In the genomic region with DNA sequence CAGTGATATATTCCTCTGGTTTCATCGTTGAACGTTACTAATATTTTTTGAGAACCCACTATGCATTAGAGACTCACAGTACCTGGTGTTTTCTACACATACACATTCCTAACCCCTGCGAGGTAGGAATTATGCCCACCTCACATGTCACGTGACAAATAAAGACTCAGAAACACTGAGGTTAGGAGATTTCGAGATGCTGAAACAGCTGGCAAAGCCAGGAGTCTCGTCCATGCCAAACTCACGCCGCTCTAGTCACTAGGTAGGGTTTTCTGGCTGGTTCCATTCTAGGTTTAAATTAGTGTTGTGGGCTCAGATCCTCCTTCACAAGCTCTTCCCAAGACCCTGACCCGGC, we compare ENCODE assay signal across 24 cellular contexts. TPM values are rescaled to one million over a fixed set of nuclear protein-coding genes. Genes with fewer than 3 reads are reported as not detected.
"Had no signal": no experiment of that assay in that cellular context is flagged by ENCODE, and none has a peak within 500 bp of the region (broad histone marks: within the 10 kb centered on the region; RNA-seq: fewer than 3 reads in every experiment).

No MANE protein-coding gene starts in this region.

- H3K27ac ChIP-seq: heart right ventricle, hepatocyte, left ventricle myocardium inferior, neural progenitor cell, neutrophil, ovary, right atrium auricular region, sigmoid colon, spleen, tibial nerve, upper lobe of right lung had no signal

- H2AFZ ChIP-seq: hepatocyte, neural progenitor cell had no signal

- H3K9me3 Mint-ChIP-seq: naive thymus-derived CD4-positive, alpha-beta T cell; natural killer cell treated with Interleukin-12 subunit alpha and Interleukin-12 subunit beta and Interleukin-15 and Interleukin-18, amount 100 ng/mL, for 72 hours; neural progenitor cell; stimulated activated naive CD8-positive, alpha-beta T cell treated with anti-CD3 and anti-CD28 coated beads, Interleukin-15, amount 100 ng/mL, for 72 hours had no signal

- H3K4me1 ChIP-seq: left ventricle myocardium inferior, neural progenitor cell, right atrium auricular region, sigmoid colon, spleen, upper lobe of right lung had no signal

- FAIRE-seq: small intestine had no signal

- H3K27me3 ChIP-seq: hepatocyte, neural progenitor cell, neutrophil, ovary, right atrium auricular region, spleen, tibial nerve, upper lobe of right lung had no signal

- H3K4me2 ChIP-seq: hepatocyte, neural progenitor cell had no signal

- DNase-seq: heart right ventricle; islet precursor cell; left ventricle myocardium inferior; midbrain; naive thymus-derived CD4-positive, alpha-beta T cell; occipital lobe; ovary; sigmoid colon; spleen; stimulated activated CD4-positive, alpha-beta T cell treated with anti-CD3 and anti-CD28 coated beads, Interleukin-4, amount 100 ng/mL, for 24 hours; stimulated activated naive CD4-positive, alpha-beta T cell treated with Interleukin-2 at 50 U/mL for 16 hours; stimulated activated naive CD8-positive, alpha-beta T cell treated with anti-CD3 and anti-CD28 coated beads, Interleukin-15, amount 100 ng/mL, for 72 hours; substantia nigra; upper lobe of right lung had no signal

- H3K9ac ChIP-seq: neural progenitor cell had no signal

- H3K36me3 Mint-ChIP-seq: natural killer cell treated with Interleukin-12 subunit alpha and Interleukin-12 subunit beta and Interleukin-15 and Interleukin-18, amount 100 ng/mL, for 72 hours; neural progenitor cell; stimulated activated memory B cell treated with anti-CD40 and anti-IgM and Interleukin-4, amounts not matched to agents 10 μg/mL and 1 μg/mL and 100 μg/mL, for 72 hours had no signal

- H3K4me1 Mint-ChIP-seq: stimulated activated memory B cell treated with anti-CD40 and anti-IgM and Interleukin-4, amounts not matched to agents 10 μg/mL and 1 μg/mL and 100 μg/mL, for 72 hours had no signal

- H3K9me3 ChIP-seq: heart right ventricle, left ventricle myocardium inferior, mucosa of descending colon, neutrophil, ovary, right atrium auricular region, sigmoid colon, upper lobe of right lung had no signal

- H3K4me3 Mint-ChIP-seq: naive thymus-derived CD4-positive, alpha-beta T cell; natural killer cell treated with Interleukin-12 subunit alpha and Interleukin-12 subunit beta and Interleukin-15 and Interleukin-18, amount 100 ng/mL, for 72 hours; neural progenitor cell; stimulated activated memory B cell treated with anti-CD40 and anti-IgM and Interleukin-4, amounts not matched to agents 10 μg/mL and 1 μg/mL and 100 μg/mL, for 72 hours; stimulated activated naive CD8-positive, alpha-beta T cell treated with anti-CD3 and anti-CD28 coated beads, Interleukin-15, amount 100 ng/mL, for 72 hours had no signal

- H3K79me2 ChIP-seq: hepatocyte had no signal

- H3K36me3 ChIP-seq: heart right ventricle, left ventricle myocardium inferior, neural progenitor cell, neutrophil, ovary, right atrium auricular region, sigmoid colon, spleen, tibial nerve, upper lobe of right lung had no signal

- H3K27ac Mint-ChIP-seq: naive thymus-derived CD4-positive, alpha-beta T cell; natural killer cell treated with Interleukin-12 subunit alpha and Interleukin-12 subunit beta and Interleukin-15 and Interleukin-18, amount 100 ng/mL, for 72 hours; neural progenitor cell; stimulated activated memory B cell treated with anti-CD40 and anti-IgM and Interleukin-4, amounts not matched to agents 10 μg/mL and 1 μg/mL and 100 μg/mL, for 72 hours; stimulated activated naive CD8-positive, alpha-beta T cell treated with anti-CD3 and anti-CD28 coated beads, Interleukin-15, amount 100 ng/mL, for 72 hours had no signal

- H3K4me3 ChIP-seq: heart right ventricle, hepatocyte, left ventricle myocardium inferior, lung, mucosa of descending colon, neural progenitor cell, ovary, right atrium auricular region, sigmoid colon, spleen, tibial nerve, upper lobe of right lung had no signal

- ATAC-seq: mucosa of descending colon; naive thymus-derived CD4-positive, alpha-beta T cell; natural killer cell treated with Interleukin-12 subunit alpha and Interleukin-12 subunit beta and Interleukin-15 and Interleukin-18, amount 100 ng/mL, for 72 hours; stimulated activated naive CD8-positive, alpha-beta T cell treated with anti-CD3 and anti-CD28 coated beads, Interleukin-15, amount 100 ng/mL, for 72 hours; upper lobe of right lung had no signal

RNA-seq across cellular contexts. Expression of a gene that starts 26.7 kb away (rescaled TPM):
- polyA plus RNA-seq: naive thymus-derived CD4-positive, alpha-beta T cell had no signal
